20 cellular contexts compared by ENCODE assay signal in genomic region chr13:20391597-20392452, GRCh38.
DNase-seq lines count a peak whose midpoint lies in the region; ATAC-seq and TF ChIP-seq lines count a peak whose summit lies in the region.
"Had no signal": no experiment of that assay in that cellular context is flagged by ENCODE, and none has a peak within 500 bp of the region (broad histone marks: within the 10 kb centered on the region; RNA-seq: fewer than 3 reads in every experiment).

No MANE protein-coding gene starts in this region.

- intact Hi-C loops in upper lobe of right lung (cut with DNase I), result no loop called here

- TF ChIP-seq CTCF in glutamatergic neuron (IDR thresholded peaks at IDR 0.05; ENCODE audit: partially characterized antibody, unreplicated experiment) (no peak), upper lobe of right lung (IDR thresholded peaks at IDR 0.05) (no peak), chondrocyte (IDR thresholded peaks at IDR 0.05) (no peak)

- peak; percentile 27 for DNase-seq in activated naive CD4-positive, alpha-beta T cell treated with anti-CD3 and anti-CD28 coated beads, Interleukin-2, amount 10 ng/mL, durations not matched to agents 7 days and 5 days
- no peak for DNase-seq in activated naive CD4-positive, alpha-beta T cell treated with Interleukin-2 at 50 U/mL for 16 hours
- DNase-seq in NCI-H1930 (lab: John Stamatoyannopoulos, UW), result peak; percentile 30 to 56
- DNase-seq in glutamatergic neuron, result peak; percentile 35
- DNase-seq in upper lobe of right lung, result no peak
- DNase-seq in chondrocyte (ENCODE audit: low spot score), result no peak
- no peak for DNase-seq in NCI-H226
- DNase-seq: activated B cell treated with CpG ODN at 0.5 μM for 24 hours; effector memory CD4-positive, alpha-beta T cell; foreskin fibroblast; mammary epithelial cell; NCI-H1105; right lobe of liver; stimulated activated CD4-positive, alpha-beta T cell treated with anti-CD3 and anti-CD28 coated beads, Interleukin-2, amount 100 ng/mL, for 24 hours; T-helper 1 cell had no signal

- no peak overlapping the region for H3K27ac Mint-ChIP-seq in activated naive CD4-positive, alpha-beta T cell treated with anti-CD3 and anti-CD28 coated beads, Interleukin-2, amount 10 ng/mL, durations not matched to agents 7 days and 5 days
- H3K27ac Mint-ChIP-seq in glutamatergic neuron (ENCODE audit: unreplicated experiment) (no peak overlapping the region), chondrocyte (ENCODE audit: unreplicated experiment) (no peak overlapping the region)
- H3K27ac Mint-ChIP-seq: activated B cell treated with CpG ODN at 0.5 μM for 24 hours; activated naive CD4-positive, alpha-beta T cell treated with anti-CD3 and anti-CD28 coated beads, Interleukin-2, amount 50 U/mL, for 72 hours had no signal

- CTCF ChIA-PET in activated naive CD4-positive, alpha-beta T cell treated with anti-CD3 and anti-CD28 coated beads, Interleukin-2, amount 10 ng/mL, durations not matched to agents 7 days and 5 days (lab: Charles Lee), result no interaction called here

- peaks cover 7% of the 10 kb centered on the region for H3K4me1 ChIP-seq in upper lobe of right lung
- H3K4me1 ChIP-seq: HAP-1, right lobe of liver had no signal

- no peaks in the 10 kb centered on the region for H3K27me3 ChIP-seq in upper lobe of right lung
- H3K27me3 ChIP-seq: right lobe of liver had no signal

- no peak overlapping the region for H3K27ac ChIP-seq in upper lobe of right lung
- H3K27ac ChIP-seq: right lobe of liver had no signal

- H3K9me3 Mint-ChIP-seq in activated naive CD4-positive, alpha-beta T cell treated with anti-CD3 and anti-CD28 coated beads, Interleukin-2, amount 10 ng/mL, durations not matched to agents 7 days and 5 days, result peaks cover 6% of the 10 kb centered on the region
- H3K9me3 Mint-ChIP-seq in glutamatergic neuron (ENCODE audit: unreplicated experiment) (peaks cover 1% of the 10 kb centered on the region), chondrocyte (ENCODE audit: low read depth) (no peaks in the 10 kb centered on the region)

- no peaks in the 10 kb centered on the region for H3K36me3 ChIP-seq in upper lobe of right lung
- H3K36me3 ChIP-seq: HAP-1, right lobe of liver had no signal

- H3K4me3 Mint-ChIP-seq in activated naive CD4-positive, alpha-beta T cell treated with anti-CD3 and anti-CD28 coated beads, Interleukin-2, amount 10 ng/mL, durations not matched to agents 7 days and 5 days, result no peak overlapping the region
- no peak overlapping the region for H3K4me3 Mint-ChIP-seq in glutamatergic neuron (ENCODE audit: unreplicated experiment)
- no peak overlapping the region for H3K4me3 Mint-ChIP-seq in chondrocyte (ENCODE audit: unreplicated experiment)
- H3K4me3 Mint-ChIP-seq: activated B cell treated with CpG ODN at 0.5 μM for 24 hours, neural crest cell had no signal

- peaks cover 6% of the 10 kb centered on the region for H3K27me3 Mint-ChIP-seq in activated naive CD4-positive, alpha-beta T cell treated with anti-CD3 and anti-CD28 coated beads, Interleukin-2, amount 10 ng/mL, durations not matched to agents 7 days and 5 days
- H3K27me3 Mint-ChIP-seq in glutamatergic neuron (ENCODE audit: unreplicated experiment) (peaks cover 6% of the 10 kb centered on the region), chondrocyte (ENCODE audit: low read depth) (no peaks in the 10 kb centered on the region)
- H3K27me3 Mint-ChIP-seq: activated B cell treated with CpG ODN at 0.5 μM for 24 hours had no signal

- H3K36me3 Mint-ChIP-seq in activated naive CD4-positive, alpha-beta T cell treated with anti-CD3 and anti-CD28 coated beads, Interleukin-2, amount 10 ng/mL, durations not matched to agents 7 days and 5 days, result peaks cover 3% of the 10 kb centered on the region
- H3K36me3 Mint-ChIP-seq in glutamatergic neuron (ENCODE audit: unreplicated experiment) (peaks cover 4% of the 10 kb centered on the region), chondrocyte (ENCODE audit: low read depth) (no peaks in the 10 kb centered on the region)
- H3K36me3 Mint-ChIP-seq: activated naive CD4-positive, alpha-beta T cell treated with anti-CD3 and anti-CD28 coated beads, Interleukin-2, amount 50 U/mL, for 72 hours had no signal

- H3K4me1 Mint-ChIP-seq in activated naive CD4-positive, alpha-beta T cell treated with anti-CD3 and anti-CD28 coated beads, Interleukin-2, amount 10 ng/mL, durations not matched to agents 7 days and 5 days, result peaks cover 20% of the 10 kb centered on the region
- H3K4me1 Mint-ChIP-seq in glutamatergic neuron (ENCODE audit: low read depth, unreplicated experiment) (no peaks in the 10 kb centered on the region), chondrocyte (ENCODE audit: low read depth) (no peaks in the 10 kb centered on the region)
- H3K4me1 Mint-ChIP-seq: activated B cell treated with CpG ODN at 0.5 μM for 24 hours, neural crest cell had no signal

- ATAC-seq in upper lobe of right lung (peak; percentile 43), GM19328 (IDR thresholded peaks at IDR 0.05; ENCODE audit: unreplicated experiment) (no peak)
- ATAC-seq: Panc1 had no signal

- no peaks in the 10 kb centered on the region for H3K9me3 ChIP-seq in upper lobe of right lung
- H3K9me3 ChIP-seq: HAP-1, right lobe of liver had no signal

- no peak overlapping the region for H3K4me3 ChIP-seq in upper lobe of right lung
- H3K4me3 ChIP-seq: HAP-1, right lobe of liver had no signal

Comparison
In these comparisons a context has a peak if more than half of its experiments do, and no peak if none do; other contexts are left out.
1. DNase-seq: peak in activated naive CD4-positive, alpha-beta T cell treated with anti-CD3 and anti-CD28 coated beads, Interleukin-2, amount 10 ng/mL, durations not matched to agents 7 days and 5 days (single experiment), NCI-H1930 (2 of 2) and glutamatergic neuron (single experiment); none in activated naive CD4-positive, alpha-beta T cell treated with Interleukin-2 at 50 U/mL for 16 hours (single experiment), upper lobe of right lung (single experiment), chondrocyte (single experiment) and NCI-H226 (single experiment).